In genomic region chr7:45072131-45073030, GRCh38 we compare ENCODE assay signal across 1 cellular context.
TF ChIP-seq lines count a peak whose summit lies in the region.

No MANE protein-coding gene starts in this region.

TF ChIP-seq in H1, 55 proteins besides CTCF, POLR2A, EP300 and RAD21:
- TF ChIP-seq CTBP2 (IDR thresholded peaks at IDR 0.05; ENCODE audit: borderline replicate concordance, insufficient read depth, insufficient read length, low read length): no peak
- no peak for TF ChIP-seq CREB1 (IDR thresholded peaks at IDR 0.05)
- TF ChIP-seq PHF8 (conservative IDR thresholded peaks at IDR 0.05; ENCODE audit: low read depth, low read length): no peak
- TF ChIP-seq SIX5 (IDR thresholded peaks at IDR 0.05; ENCODE audit: low read depth, low read length): no peak
